Comparison of ENCODE assay signal across 8 cellular contexts in the genomic region with DNA sequence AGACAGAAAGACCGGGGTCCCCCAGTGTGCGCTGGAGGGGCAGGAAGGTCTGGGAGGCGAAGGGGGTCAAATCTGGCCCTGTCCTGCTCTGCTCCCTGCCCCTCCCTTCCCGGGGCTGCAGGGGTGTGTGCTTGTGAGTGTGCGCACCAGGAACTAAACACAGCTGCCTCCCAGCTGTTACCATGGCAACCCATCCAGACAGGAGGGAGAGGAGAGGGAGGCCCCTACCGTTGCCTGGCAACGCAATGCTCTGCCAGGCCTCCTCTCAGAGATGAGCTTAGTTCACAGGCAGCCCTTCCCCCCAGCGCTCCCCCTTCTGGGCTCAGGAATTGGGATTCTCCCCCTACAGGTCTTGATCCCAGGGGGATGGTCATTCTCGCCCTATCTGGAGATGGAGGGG.
DNase-seq lines count a peak whose midpoint lies in the region; ATAC-seq lines count a peak whose summit lies in the region.

No MANE protein-coding gene starts in this region.

- peak; percentile 96 for DNase-seq in D341Med (ENCODE audit: low spot score)
- DNase-seq in HK-2 (ENCODE audit: unreplicated experiment), result peak; percentile 45
- peak; percentile 99 for DNase-seq in NCI-H69 (lab: John Stamatoyannopoulos, UW)
- DNase-seq in amniotic stem cell (lab: John Stamatoyannopoulos, UW), result peak; percentile 21
- DNase-seq in islet precursor cell, result peak; percentile 94
- no peak for DNase-seq in stimulated activated CD4-positive, alpha-beta T cell treated with anti-CD3 and anti-CD28 coated beads, Interleukin-4, amount 100 ng/mL, for 24 hours

- no peak for ATAC-seq in HG02852 (IDR thresholded peaks at IDR 0.05; ENCODE audit: unreplicated experiment)
- ATAC-seq in GM18498 (IDR thresholded peaks at IDR 0.05; ENCODE audit: unreplicated experiment), result no peak
